25 cellular contexts compared by ENCODE assay signal in the genomic region with DNA sequence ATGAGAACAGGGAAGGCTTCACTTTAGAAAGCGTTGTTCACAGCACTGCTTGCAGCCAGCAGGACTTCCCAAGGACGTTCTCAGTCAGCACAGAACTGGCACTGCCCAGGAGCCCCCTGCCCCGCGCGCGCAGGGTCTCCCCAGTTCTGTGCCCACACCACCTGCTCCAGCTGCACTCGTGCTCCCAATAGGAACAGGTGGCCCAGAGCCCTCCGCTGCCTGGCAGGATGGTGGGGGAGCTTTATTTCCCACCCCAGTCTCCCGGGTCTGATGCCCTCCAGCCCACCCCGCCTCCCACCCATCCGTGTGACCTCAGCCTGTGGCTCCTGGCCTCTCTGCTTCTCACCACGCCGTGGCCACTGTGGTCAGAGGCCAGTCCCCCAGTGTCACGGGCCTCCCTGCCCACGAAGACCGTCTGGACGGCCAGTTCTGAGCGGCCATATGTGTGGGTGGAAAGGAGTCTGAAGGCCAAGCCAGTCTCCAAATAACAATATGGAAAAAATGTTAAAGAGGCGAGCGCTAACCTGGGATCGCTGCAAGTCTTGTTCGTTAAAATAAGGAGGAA.
"Had no signal": no experiment of that assay in that cellular context is flagged by ENCODE, and none has a peak within 500 bp of the region (broad histone marks: within the 10 kb centered on the region; RNA-seq: fewer than 3 reads in every experiment).

No MANE protein-coding gene starts in this region.

- H3K36me3 Mint-ChIP-seq: naive thymus-derived CD4-positive, alpha-beta T cell; natural killer cell treated with Interleukin-12 subunit alpha and Interleukin-12 subunit beta and Interleukin-15 and Interleukin-18, amount 100 ng/mL, for 72 hours; type B pancreatic cell had no signal

- H3K79me2 ChIP-seq: hepatocyte had no signal

- H3K4me3 Mint-ChIP-seq: naive thymus-derived CD4-positive, alpha-beta T cell; natural killer cell treated with Interleukin-12 subunit alpha and Interleukin-12 subunit beta and Interleukin-15 and Interleukin-18, amount 100 ng/mL, for 72 hours; neural crest cell; stimulated activated effector memory CD8-positive, alpha-beta T cell treated with anti-CD3 and anti-CD28 coated beads, Interleukin-12 subunit alpha, Interleukin-12 subunit beta, amount 100 ng/mL, for 72 hours; stimulated activated naive CD8-positive, alpha-beta T cell treated with anti-CD3 and anti-CD28 coated beads, Interleukin-15, Interleukin-2, amounts not matched to agents 100 ng/mL and 50 ng/mL, for 24 hours; type B pancreatic cell had no signal

- H3K27ac ChIP-seq: heart left ventricle, hepatocyte, left ventricle myocardium inferior, neutrophil, ovary, spleen, suprapubic skin, tibial nerve, uterus had no signal

- H3K4me2 ChIP-seq: hepatocyte had no signal

- DNase-seq: glutamatergic neuron; heart left ventricle; islet precursor cell; left ventricle myocardium inferior; naive thymus-derived CD4-positive, alpha-beta T cell; occipital lobe; ovary; retina; right cardiac atrium; small intestine; spleen; stimulated activated CD4-positive, alpha-beta T cell treated with anti-CD3 and anti-CD28 coated beads, Interleukin-4, amount 100 ng/mL, for 24 hours; stimulated activated naive CD4-positive, alpha-beta T cell; uterus had no signal

- H3K27ac Mint-ChIP-seq: naive thymus-derived CD4-positive, alpha-beta T cell; natural killer cell treated with Interleukin-12 subunit alpha and Interleukin-12 subunit beta and Interleukin-15 and Interleukin-18, amount 100 ng/mL, for 72 hours; progenitor cell of endocrine pancreas; stimulated activated effector memory CD8-positive, alpha-beta T cell treated with anti-CD3 and anti-CD28 coated beads, Interleukin-12 subunit alpha, Interleukin-12 subunit beta, amount 100 ng/mL, for 72 hours; stimulated activated naive CD8-positive, alpha-beta T cell treated with anti-CD3 and anti-CD28 coated beads, Interleukin-15, Interleukin-2, amounts not matched to agents 100 ng/mL and 50 ng/mL, for 24 hours; type B pancreatic cell had no signal

- H3K9me3 ChIP-seq: neutrophil, ovary, suprapubic skin, uterus had no signal

- H3K36me3 ChIP-seq: heart left ventricle, left ventricle myocardium inferior, neutrophil, ovary, spleen, suprapubic skin, tibial nerve, uterus had no signal

- H3K4me1 ChIP-seq: heart left ventricle, left ventricle myocardium inferior, spleen, tibial nerve, uterus had no signal

- H3K4me1 Mint-ChIP-seq: naive thymus-derived CD4-positive, alpha-beta T cell; neural crest cell; stimulated activated effector memory CD8-positive, alpha-beta T cell treated with anti-CD3 and anti-CD28 coated beads, Interleukin-12 subunit alpha, Interleukin-12 subunit beta, amount 100 ng/mL, for 72 hours had no signal

- H3K9me3 Mint-ChIP-seq: natural killer cell treated with Interleukin-12 subunit alpha and Interleukin-12 subunit beta and Interleukin-15 and Interleukin-18, amount 100 ng/mL, for 72 hours; stimulated activated effector memory CD8-positive, alpha-beta T cell treated with anti-CD3 and anti-CD28 coated beads, Interleukin-12 subunit alpha, Interleukin-12 subunit beta, amount 100 ng/mL, for 72 hours; type B pancreatic cell had no signal

- H2AFZ ChIP-seq: hepatocyte had no signal

- H3K27me3 ChIP-seq: hepatocyte, ovary, tibial nerve, uterus had no signal

- H3K4me3 ChIP-seq: heart left ventricle, hepatocyte, left ventricle myocardium inferior, lung, ovary, spleen, suprapubic skin, tibial nerve, uterus had no signal
